ENCODE assay signal across 13 cellular contexts in the genomic region with DNA sequence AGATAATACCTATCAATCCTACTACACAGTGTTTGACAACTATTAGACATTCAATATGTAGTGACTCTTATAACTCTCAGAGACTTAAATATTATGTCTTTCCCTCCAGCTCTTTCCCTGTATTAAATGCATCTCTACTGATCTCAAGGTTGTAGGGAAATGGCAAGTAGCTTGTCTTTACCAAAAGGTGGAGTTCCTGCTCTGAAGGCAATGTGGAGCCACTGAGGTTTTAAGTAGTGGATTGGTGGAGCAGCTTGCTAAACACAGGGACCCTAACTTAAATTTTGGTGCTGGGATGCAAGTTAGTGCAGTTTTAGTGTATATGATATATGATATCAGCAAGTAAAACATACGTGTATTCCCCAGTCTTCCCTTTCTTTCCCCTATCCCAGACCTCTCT. TPM values are rescaled to one million over a fixed set of nuclear protein-coding genes. Genes with fewer than 3 reads are reported as not detected.
DNase-seq lines count a peak whose midpoint lies in the region; ATAC-seq and TF ChIP-seq lines count a peak whose summit lies in the region.
"Had no signal": no experiment of that assay in that cellular context is flagged by ENCODE, and none has a peak within 500 bp of the region (broad histone marks: within the 10 kb centered on the region; RNA-seq: fewer than 3 reads in every experiment).

No MANE protein-coding gene starts in this region.

- no peak overlapping the region for H3K4me2 ChIP-seq in GM23338

- peaks cover 65% of the 10 kb centered on the region for H3K79me2 ChIP-seq in GM23338 (replicated peaks; ENCODE audit: insufficient read depth)

- H3K27ac Mint-ChIP-seq in GM23338 (no peak overlapping the region), osteocyte (ENCODE audit: unreplicated experiment) (peak overlapping the region; percentile 78)
- H3K27ac Mint-ChIP-seq: activated CD4-positive, alpha-beta T cell treated with anti-CD3 and anti-CD28 coated beads, Interleukin-2, amount 10 ng/mL, durations not matched to agents 24 days and 14 days; activated T-cell treated with anti-CD3 and anti-CD28 coated beads, Interleukin-2, amount 50 U/mL, for 24 hours; T-helper 17 cell had no signal

- 0 out of 2 replicates have a peak, but pooled peaks cover 4% of the 10 kb centered on the region for H4K20me1 ChIP-seq in GM23338 (replicated peaks; ENCODE audit: insufficient read depth)

- no peak overlapping the region for H3K4me3 ChIP-seq in GM23338
- H3K4me3 ChIP-seq in lower lobe of right lung: no peak overlapping the region

- no peak overlapping the region for H2AFZ ChIP-seq in GM23338

- H3K36me3 ChIP-seq in GM23338 (ENCODE audit: insufficient read depth) (no peaks in the 10 kb centered on the region), lower lobe of right lung (no peaks in the 10 kb centered on the region)

- TF ChIP-seq CTCF in GM23338 (conservative IDR thresholded peaks at IDR 0.05; ENCODE audit: low read depth in 2 of 2): peak in 1 of 2 experiments; percentile 47; a peak in 2 of 4 replicates
- no peak for TF ChIP-seq CTCF in osteocyte (IDR thresholded peaks at IDR 0.05)
- no peak for TF ChIP-seq CTCF in lower lobe of right lung (IDR thresholded peaks at IDR 0.05)

- H3K27ac ChIP-seq in GM23338 (ENCODE audit: low read depth) (no peak overlapping the region), lower lobe of right lung (no peak overlapping the region)

- no peaks in the 10 kb centered on the region for H3K9me3 Mint-ChIP-seq in GM23338
- no peaks in the 10 kb centered on the region for H3K9me3 Mint-ChIP-seq in osteocyte (ENCODE audit: unreplicated experiment)
- H3K9me3 Mint-ChIP-seq: activated CD4-positive, alpha-beta T cell treated with anti-CD3 and anti-CD28 coated beads, Interleukin-2, amount 10 ng/mL, durations not matched to agents 24 days and 14 days; activated T-cell treated with anti-CD3 and anti-CD28 coated beads, Interleukin-2, amount 50 U/mL, for 24 hours had no signal

- H3K4me1 Mint-ChIP-seq in GM23338 (peaks cover 44% of the 10 kb centered on the region), osteocyte (ENCODE audit: unreplicated experiment) (peaks cover 49% of the 10 kb centered on the region)

- DNase-seq in GM23338 (ENCODE audit: low spot score) (no peak), erythroblast (lab: John Stamatoyannopoulos, UW) (peak; percentile 35 to 58), osteocyte (ENCODE audit: extremely low spot score, unreplicated experiment) (no peak), Kasumi-1 (lab: John Stamatoyannopoulos, UW) (no peak), lower lobe of right lung (no peak), DMS153 treated with DMSO at 0.1 percent for 48 hours (lab: John Stamatoyannopoulos, UW; ENCODE audit: unreplicated experiment) (no peak)
- DNase-seq: activated CD4-positive, alpha-beta T cell treated with anti-CD3 and anti-CD28 coated beads, Interleukin-2, amount 10 ng/mL, durations not matched to agents 24 days and 14 days; activated T-cell treated with anti-CD3 and anti-CD28 coated beads, Interleukin-2, amount 50 U/mL, for 24 hours; C1 segment of cervical spinal cord; NCI-H510A treated with DMSO at 0.1 percent for 48 hours; stimulated activated CD4-positive, alpha-beta T cell treated with anti-CD3 and anti-CD28 coated beads, Interleukin-2, amount 100 ng/mL, for 48 hours; T-helper 17 cell had no signal

- TF ChIP-seq POLR2A in erythroblast (IDR thresholded peaks at IDR 0.05; ENCODE audit: low read length): no peak

- H3K36me3 Mint-ChIP-seq in GM23338 (ENCODE audit: low read depth): no peaks in the 10 kb centered on the region
- H3K36me3 Mint-ChIP-seq in osteocyte (ENCODE audit: unreplicated experiment): no peaks in the 10 kb centered on the region

- H3K27me3 ChIP-seq in GM23338 (ENCODE audit: insufficient read depth): no peaks in the 10 kb centered on the region
- no peaks in the 10 kb centered on the region for H3K27me3 ChIP-seq in lower lobe of right lung (ENCODE audit: low read depth)

- intact Hi-C loops in lower lobe of right lung (cut with DNase I): no loop called here

- H3K4me3 Mint-ChIP-seq in GM23338: no peak overlapping the region
- no peak overlapping the region for H3K4me3 Mint-ChIP-seq in osteocyte (ENCODE audit: unreplicated experiment)
- H3K4me3 Mint-ChIP-seq: activated CD4-positive, alpha-beta T cell treated with anti-CD3 and anti-CD28 coated beads, Interleukin-2, amount 10 ng/mL, durations not matched to agents 24 days and 14 days; activated T-cell treated with anti-CD3 and anti-CD28 coated beads, Interleukin-2, amount 50 U/mL, for 24 hours; T-helper 17 cell had no signal

- H3K4me1 ChIP-seq in GM23338 (ENCODE audit: insufficient read depth): peaks cover 10% of the 10 kb centered on the region; the same call in 1 of the 2 replicates
- H3K4me1 ChIP-seq in lower lobe of right lung: peaks cover 72% of the 10 kb centered on the region

- no peaks in the 10 kb centered on the region for H3K9me2 ChIP-seq in GM23338 (ENCODE audit: insufficient read depth)

- H3K27me3 Mint-ChIP-seq in GM23338 (ENCODE audit: insufficient read depth, low read depth, poor library complexity) (peaks cover 2% of the 10 kb centered on the region), osteocyte (ENCODE audit: unreplicated experiment) (no peaks in the 10 kb centered on the region)
- H3K27me3 Mint-ChIP-seq: activated CD4-positive, alpha-beta T cell treated with anti-CD3 and anti-CD28 coated beads, Interleukin-2, amount 10 ng/mL, durations not matched to agents 24 days and 14 days; activated T-cell treated with anti-CD3 and anti-CD28 coated beads, Interleukin-2, amount 50 U/mL, for 24 hours; T-helper 17 cell had no signal

- no peaks in the 10 kb centered on the region for H3F3A ChIP-seq in GM23338 (replicated peaks; ENCODE audit: low read depth)

- H3K9me3 ChIP-seq in lower lobe of right lung: no peaks in the 10 kb centered on the region

- ATAC-seq in GM23338 (peak; percentile 51; the same call in 2 of the 3 replicates), SK-N-SH treated with all-trans-retinoic acid at 6 μM for 48 hours (peak; percentile 34; the same call in 1 of the 3 replicates), lower lobe of right lung (no peak)
- ATAC-seq: T-helper 17 cell had no signal

TF ChIP-seq in GM23338, 12 proteins besides CTCF, POLR2A, EP300 and RAD21 (continues in another document):
- TF ChIP-seq, protein P1, sequence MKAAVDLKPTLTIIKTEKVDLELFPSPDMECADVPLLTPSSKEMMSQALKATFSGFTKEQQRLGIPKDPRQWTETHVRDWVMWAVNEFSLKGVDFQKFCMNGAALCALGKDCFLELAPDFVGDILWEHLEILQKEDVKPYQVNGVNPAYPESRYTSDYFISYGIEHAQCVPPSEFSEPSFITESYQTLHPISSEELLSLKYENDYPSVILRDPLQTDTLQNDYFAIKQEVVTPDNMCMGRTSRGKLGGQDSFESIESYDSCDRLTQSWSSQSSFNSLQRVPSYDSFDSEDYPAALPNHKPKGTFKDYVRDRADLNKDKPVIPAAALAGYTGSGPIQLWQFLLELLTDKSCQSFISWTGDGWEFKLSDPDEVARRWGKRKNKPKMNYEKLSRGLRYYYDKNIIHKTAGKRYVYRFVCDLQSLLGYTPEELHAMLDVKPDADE (IDR thresholded peaks at IDR 0.05): no peak
- no peak for TF ChIP-seq STAT1 (IDR thresholded peaks at IDR 0.05; ENCODE audit: unreplicated experiment)

TF ChIP-seq in SK-N-SH treated with all-trans-retinoic acid at 6 μM for 48 hours, 23 proteins besides CTCF, POLR2A, EP300 and RAD21 (continues in another document):
- TF ChIP-seq BACH2 (CRISPR knock-in tag; IDR thresholded peaks at IDR 0.05; ENCODE audit: borderline replicate concordance): no peak
- TF ChIP-seq ZC3H10 (CRISPR knock-in tag; IDR thresholded peaks at IDR 0.05): no peak
- TF ChIP-seq, protein P2, sequence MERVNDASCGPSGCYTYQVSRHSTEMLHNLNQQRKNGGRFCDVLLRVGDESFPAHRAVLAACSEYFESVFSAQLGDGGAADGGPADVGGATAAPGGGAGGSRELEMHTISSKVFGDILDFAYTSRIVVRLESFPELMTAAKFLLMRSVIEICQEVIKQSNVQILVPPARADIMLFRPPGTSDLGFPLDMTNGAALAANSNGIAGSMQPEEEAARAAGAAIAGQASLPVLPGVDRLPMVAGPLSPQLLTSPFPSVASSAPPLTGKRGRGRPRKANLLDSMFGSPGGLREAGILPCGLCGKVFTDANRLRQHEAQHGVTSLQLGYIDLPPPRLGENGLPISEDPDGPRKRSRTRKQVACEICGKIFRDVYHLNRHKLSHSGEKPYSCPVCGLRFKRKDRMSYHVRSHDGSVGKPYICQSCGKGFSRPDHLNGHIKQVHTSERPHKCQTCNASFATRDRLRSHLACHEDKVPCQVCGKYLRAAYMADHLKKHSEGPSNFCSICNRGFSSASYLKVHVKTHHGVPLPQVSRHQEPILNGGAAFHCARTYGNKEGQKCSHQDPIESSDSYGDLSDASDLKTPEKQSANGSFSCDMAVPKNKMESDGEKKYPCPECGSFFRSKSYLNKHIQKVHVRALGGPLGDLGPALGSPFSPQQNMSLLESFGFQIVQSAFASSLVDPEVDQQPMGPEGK (CRISPR knock-in tag; IDR thresholded peaks at IDR 0.05; ENCODE audit: borderline replicate concordance): no peak
- no peak for TF ChIP-seq RARB (CRISPR knock-in tag; IDR thresholded peaks at IDR 0.05)
- TF ChIP-seq SNAI2 (CRISPR knock-in tag; IDR thresholded peaks at IDR 0.05): no peak
- no peak for TF ChIP-seq GLIS3 (CRISPR knock-in tag; IDR thresholded peaks at IDR 0.05)

RNA-seq across cellular contexts. Expression of a gene that starts 13.1 kb away (rescaled TPM):
- total RNA-seq in GM23338 (2014; rRNA removed; shearing (Covaris generic)): 17.2 and 32.4 TPM in 2 replicates
- polyA plus RNA-seq in GM23338 (2016; fragmentation: Nextera tagmentation; extraction: Ambion mirVana): 2.7 TPM in 2 replicates
- total RNA-seq in osteocyte (14.4 and 17.3 TPM in 2 replicates), lower lobe of right lung (90.7 TPM)

RNA-seq across cellular contexts. Expression of a gene that starts 58.8 kb away (rescaled TPM):
- 52.5 and 56.6 TPM in 2 replicates for total RNA-seq in GM23338 (2014; rRNA removed; shearing (Covaris generic))
- 60.9 and 66.2 TPM in 2 replicates for polyA plus RNA-seq in GM23338 (2016; fragmentation: Nextera tagmentation; extraction: Ambion mirVana)
- total RNA-seq in osteocyte: 19.0 and 20.5 TPM in 2 replicates
- total RNA-seq in lower lobe of right lung: 23.2 TPM

Comparison
In these comparisons a context has a peak if more than half of its experiments do, and no peak if none do; other contexts are left out.
1. ATAC-seq: peak in GM23338 (single experiment) and SK-N-SH treated with all-trans-retinoic acid at 6 μM for 48 hours (single experiment); none in lower lobe of right lung (0 of 2).
2. DNase-seq: peak in erythroblast (2 of 2); none in GM23338 (single experiment), osteocyte (single experiment), Kasumi-1 (0 of 2), lower lobe of right lung (single experiment) and DMS153 treated with DMSO at 0.1 percent for 48 hours (single experiment).